In genomic region chr15:90932660-90932991, GRCh38 we compare ENCODE assay signal across 1 cellular context.
TF ChIP-seq lines count a peak whose summit lies in the region.

No MANE protein-coding gene starts in this region.

TF ChIP-seq in IMR-90, 13 proteins besides CTCF, POLR2A, EP300 and RAD21:
- TF ChIP-seq MXI1 (IDR thresholded peaks at IDR 0.05; ENCODE audit: borderline replicate concordance, low read depth, low read length) (no peak), RFX5 (IDR thresholded peaks at IDR 0.05; ENCODE audit: low read depth, low read length) (no peak), ELK1 (IDR thresholded peaks at IDR 0.05; ENCODE audit: borderline replicate concordance, low read depth, low read length) (no peak), FOS (IDR thresholded peaks at IDR 0.05; ENCODE audit: low read depth, low read length) (no peak), NFE2L2 (IDR thresholded peaks at IDR 0.05; ENCODE audit: low read depth, low read length) (no peak), CEBPB (IDR thresholded peaks at IDR 0.05; ENCODE audit: low read depth, low read length) (no peak), MAZ (IDR thresholded peaks at IDR 0.05; ENCODE audit: borderline replicate concordance, low read depth, low read length) (no peak), MAFK (IDR thresholded peaks at IDR 0.05; ENCODE audit: low read depth, low read length) (no peak), BHLHE40 (IDR thresholded peaks at IDR 0.05; ENCODE audit: low read depth, low read length) (no peak), SMC3 (IDR thresholded peaks at IDR 0.05; ENCODE audit: low read depth, low read length) (no peak), RCOR1 (IDR thresholded peaks at IDR 0.05; ENCODE audit: insufficient replicate concordance, low read length) (no peak), CHD1 (IDR thresholded peaks at IDR 0.05; ENCODE audit: low read depth, low read length) (no peak)
- TF ChIP-seq, protein P1, sequence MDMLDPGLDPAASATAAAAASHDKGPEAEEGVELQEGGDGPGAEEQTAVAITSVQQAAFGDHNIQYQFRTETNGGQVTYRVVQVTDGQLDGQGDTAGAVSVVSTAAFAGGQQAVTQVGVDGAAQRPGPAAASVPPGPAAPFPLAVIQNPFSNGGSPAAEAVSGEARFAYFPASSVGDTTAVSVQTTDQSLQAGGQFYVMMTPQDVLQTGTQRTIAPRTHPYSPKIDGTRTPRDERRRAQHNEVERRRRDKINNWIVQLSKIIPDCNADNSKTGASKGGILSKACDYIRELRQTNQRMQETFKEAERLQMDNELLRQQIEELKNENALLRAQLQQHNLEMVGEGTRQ (IDR thresholded peaks at IDR 0.05; ENCODE audit: low read depth, low read length): no peak
